ENCODE assay signal across 1 cellular context in genomic region chr16:81253141-81253540, GRCh38.
TF ChIP-seq lines count a peak whose summit lies in the region.

No MANE protein-coding gene starts in this region.

TF ChIP-seq in HepG2, 621 proteins besides CTCF, POLR2A, EP300 and RAD21 (continued from another document):
- TF ChIP-seq ZNF275 (CRISPR knock-in tag; IDR thresholded peaks at IDR 0.05; ENCODE audit: borderline replicate concordance): no peak
- no peak for TF ChIP-seq ZNF274 (CRISPR knock-in tag; IDR thresholded peaks at IDR 0.05)
- no peak for TF ChIP-seq SALL2 (CRISPR knock-in tag; IDR thresholded peaks at IDR 0.05)
- no peak for TF ChIP-seq HNF4G (IDR thresholded peaks at IDR 0.05; ENCODE audit: borderline replicate concordance, low read depth, low read length)
- TF ChIP-seq HNF4G (CRISPR knock-in tag; IDR thresholded peaks at IDR 0.05; ENCODE audit: borderline replicate concordance, low read depth): no peak
- no peak for TF ChIP-seq TBX2 (CRISPR knock-in tag; IDR thresholded peaks at IDR 0.05; ENCODE audit: borderline replicate concordance)
- no peak for TF ChIP-seq FUBP1 (CRISPR knock-in tag; IDR thresholded peaks at IDR 0.05; ENCODE audit: borderline replicate concordance)
- TF ChIP-seq LCORL (IDR thresholded peaks at IDR 0.05): 0 out of 2 replicates have a peak, but pooled peaks have one; percentile 8
- TF ChIP-seq LCORL (CRISPR knock-in tag; IDR thresholded peaks at IDR 0.05): no peak
